Comparison of ENCODE assay signal across 8 cellular contexts in the genomic region with DNA sequence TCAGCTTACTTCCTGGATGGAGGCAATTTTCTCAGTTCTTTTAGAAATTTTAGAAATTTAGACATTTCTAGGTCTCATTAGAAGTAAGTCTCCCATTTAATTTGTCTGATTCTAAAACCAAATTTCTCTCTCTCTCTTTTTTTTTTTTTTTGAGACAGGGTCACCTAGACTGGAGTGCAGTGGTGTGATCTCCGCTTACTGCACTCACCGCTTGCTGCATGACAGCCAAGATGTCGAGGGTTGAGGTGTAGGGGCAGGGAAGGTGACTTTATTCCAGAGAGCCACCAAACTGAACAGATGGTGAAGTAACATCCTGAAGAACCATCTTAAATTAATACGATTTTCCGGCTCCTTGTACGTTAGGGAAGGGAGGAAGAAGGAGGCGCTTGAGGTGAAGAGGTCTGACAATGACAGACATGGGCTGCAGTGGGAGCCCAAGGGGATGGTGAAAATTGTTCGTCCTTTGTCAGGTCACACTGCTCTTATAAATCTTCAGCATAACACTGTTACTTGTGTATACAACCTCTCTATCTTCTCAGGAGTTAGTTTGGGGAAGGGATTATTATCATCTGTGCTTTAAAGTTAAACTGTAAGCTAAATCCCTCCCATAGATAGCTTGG. TPM values are rescaled to one million over a fixed set of nuclear protein-coding genes. Genes with fewer than 3 reads are reported as not detected.
DNase-seq lines count a peak whose midpoint lies in the region; ATAC-seq and TF ChIP-seq lines count a peak whose summit lies in the region.
"Not testable (repeated sequence)": the region's sequence is repeated elsewhere in the genome, so short reads cannot be mapped to it uniquely, and the experiment has no call there.

No MANE protein-coding gene starts in this region.

- TF ChIP-seq EP300 in transverse colon (IDR thresholded peaks at IDR 0.05; ENCODE audit: low read depth) = not testable (repeated sequence)

- H3K4me1 Mint-ChIP-seq in activated naive CD8-positive, alpha-beta T cell treated with anti-CD3 and anti-CD28 coated beads, Interleukin-2, amount 50 U/mL, for 24 hours; nephron progenitor cell: not testable (repeated sequence)

- not testable (repeated sequence) for H3K27me3 Mint-ChIP-seq in activated naive CD8-positive, alpha-beta T cell treated with anti-CD3 and anti-CD28 coated beads, Interleukin-2, amount 50 U/mL, for 24 hours; nephron progenitor cell (ENCODE audit: low read depth, poor library complexity)

- ATAC-seq in activated naive CD8-positive, alpha-beta T cell treated with anti-CD3 and anti-CD28 coated beads, Interleukin-2, amount 50 U/mL, for 24 hours = not testable (repeated sequence)
- ATAC-seq in esophagus mucosa = peak; percentile 40

- DNase-seq in EL = peak; percentile 28
- DNase-seq in MV-4-11 (lab: John Stamatoyannopoulos, UW) = peak; percentile 5
- peak; percentile 100 for DNase-seq in NCI-H82 treated with DMSO at 0.1 percent for 48 hours (lab: John Stamatoyannopoulos, UW; ENCODE audit: unreplicated experiment)
- peak; percentile 95 for DNase-seq in WERI-Rb-1
- DNase-seq in activated naive CD8-positive, alpha-beta T cell treated with anti-CD3 and anti-CD28 coated beads, Interleukin-2, amount 50 U/mL, for 24 hours = peak; percentile 29
- peak; percentile 60 for DNase-seq in nephron progenitor cell
- DNase-seq in transverse colon = peak; percentile 34

- not testable (repeated sequence) for TF ChIP-seq POLR2A in transverse colon (IDR thresholded peaks at IDR 0.05)

- H3K27ac ChIP-seq in WERI-Rb-1 = peak overlapping the region; percentile 50
- not testable (repeated sequence) for H3K27ac ChIP-seq in transverse colon

- H3K4me1 ChIP-seq in transverse colon = not testable (repeated sequence)

- TF ChIP-seq CTCF in WERI-Rb-1 (IDR thresholded peaks at IDR 0.05; ENCODE audit: low read depth, low read length); nephron progenitor cell (IDR thresholded peaks at IDR 0.05); transverse colon (IDR thresholded peaks at IDR 0.05): not testable (repeated sequence)

- H3K36me3 Mint-ChIP-seq in activated naive CD8-positive, alpha-beta T cell treated with anti-CD3 and anti-CD28 coated beads, Interleukin-2, amount 50 U/mL, for 24 hours (ENCODE audit: low read depth); nephron progenitor cell (ENCODE audit: low read depth): not testable (repeated sequence)

- not testable (repeated sequence) for H3K27me3 ChIP-seq in WERI-Rb-1 (ENCODE audit: insufficient read depth, low read depth, severe bottlenecking); transverse colon

- H3K4me3 ChIP-seq in WERI-Rb-1 (ENCODE audit: low read depth, low read length) = peak overlapping the region; percentile 14
- H3K4me3 ChIP-seq in transverse colon = not testable (repeated sequence)

- 68 to 77% methylated on average over 8 of the region's 8 CpGs for WGBS in transverse colon (ENCODE audit: low coverage in 1 of 2), 2 donors

- intact Hi-C loops in transverse colon (cut with DNase I; ENCODE audit: low total_unique reads) = not testable (repeated sequence)

- in situ Hi-C loops in transverse colon (cut with MboI; ENCODE audit: low pct_ligation_motif_present in 1 of 4, low pct_unique_long_range_greater_than_20kb in 1 of 4, low sequenced_read_pairs in 3 of 4) = not testable (repeated sequence)

- not testable (repeated sequence) for H3K4me3 Mint-ChIP-seq in activated naive CD8-positive, alpha-beta T cell treated with anti-CD3 and anti-CD28 coated beads, Interleukin-2, amount 50 U/mL, for 24 hours; nephron progenitor cell

- H3K9me3 Mint-ChIP-seq in activated naive CD8-positive, alpha-beta T cell treated with anti-CD3 and anti-CD28 coated beads, Interleukin-2, amount 50 U/mL, for 24 hours = not testable (repeated sequence)
- peaks cover 11% of the 10 kb centered on the region for H3K9me3 Mint-ChIP-seq in nephron progenitor cell

- H3K27ac Mint-ChIP-seq in activated naive CD8-positive, alpha-beta T cell treated with anti-CD3 and anti-CD28 coated beads, Interleukin-2, amount 50 U/mL, for 24 hours; nephron progenitor cell: not testable (repeated sequence)

- not testable (repeated sequence) for H3K36me3 ChIP-seq in WERI-Rb-1, transverse colon

- H3K9me3 ChIP-seq in WERI-Rb-1 (ENCODE audit: severe bottlenecking); transverse colon: not testable (repeated sequence)

RNA-seq across cellular contexts. Expression of a gene that starts 5.1 kb away (rescaled TPM):
- total RNA-seq in esophagus mucosa (6,387 TPM), transverse colon (under 1 TPM in 3 of 4 donors, not detected in 1; under 0.01 TPM)

Comparison
In these comparisons a context has a peak if more than half of its experiments do, and no peak if none do; other contexts are left out.
1. DNase-seq: peak in every context shown above with its lines; median percentile 100 in NCI-H82 treated with DMSO at 0.1 percent for 48 hours; 95 in WERI-Rb-1; 60 in nephron progenitor cell; 34 in transverse colon; 29 in activated naive CD8-positive, alpha-beta T cell treated with anti-CD3 and anti-CD28 coated beads, Interleukin-2, amount 50 U/mL, for 24 hours; 28 in EL; 5 in MV-4-11.
2. RNA of a gene that starts 5.1 kb away (total RNA-seq): 6,387 TPM in esophagus mucosa (single experiment); under 0.01 TPM in transverse colon; every median in the first group is over 1,000 times any median in the second.